In the genomic region with DNA sequence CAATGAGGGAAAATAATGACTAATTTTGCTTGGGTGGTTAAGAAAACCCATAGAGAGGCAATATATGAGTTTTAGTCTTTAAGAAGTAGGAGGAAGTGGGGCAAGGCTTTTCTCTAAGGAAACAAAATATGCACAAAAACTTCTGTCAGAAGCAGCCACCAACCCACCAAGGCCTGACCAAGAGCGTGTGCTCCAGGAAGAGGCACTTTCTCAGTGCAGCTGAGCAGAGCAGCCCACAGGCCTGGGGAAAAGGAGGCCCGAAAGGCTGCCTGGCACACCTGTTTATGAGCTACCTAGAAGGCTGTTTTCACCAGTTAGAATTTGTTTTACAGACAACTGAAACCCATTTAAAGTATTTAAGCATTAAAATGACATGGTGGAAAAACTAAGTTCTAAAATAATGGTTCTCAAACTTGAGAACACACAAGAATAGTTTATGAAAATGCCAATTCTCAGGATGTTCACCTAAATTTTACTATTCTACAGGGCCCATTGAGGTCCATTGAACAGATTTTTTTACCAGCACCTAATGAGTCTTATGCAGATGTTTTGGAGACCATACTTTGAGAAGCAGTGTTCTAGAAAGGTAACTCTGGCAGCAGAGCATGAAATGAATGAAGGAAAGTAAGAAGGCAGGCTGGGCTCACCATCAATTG, we compare ENCODE assay signal across 13 cellular contexts.
A peak's percentile ranks its signal among the peaks of the same experiment; 100 is the strongest.
DNase-seq lines count a peak whose midpoint lies in the region; ATAC-seq lines count a peak whose summit lies in the region.
"Had no signal": no experiment of that assay in that cellular context is flagged by ENCODE, and none has a peak within 500 bp of the region (broad histone marks: within the 10 kb centered on the region; RNA-seq: fewer than 3 reads in every experiment).

No MANE protein-coding gene starts in this region.

- in situ Hi-C loops in GM23248 (cut with MboI), result no loop called here

- no peak overlapping the region for H3K9ac ChIP-seq in GM23248
- H3K9ac ChIP-seq: KMS-11 had no signal

- no peaks in the 10 kb centered on the region for H3K4me1 ChIP-seq in GM23248 (ENCODE audit: insufficient read depth)
- H3K4me1 ChIP-seq: breast epithelium had no signal

- DNase-seq in NOMO-1 treated with dmso at 0.1 percent for 144 hours (lab: John Stamatoyannopoulos, UW; ENCODE audit: unreplicated experiment) (peak; percentile 20), amniotic stem cell (lab: John Stamatoyannopoulos, UW) (no peak), COR-L47 (lab: John Stamatoyannopoulos, UW) (no peak), GM23248 (no peak), NCI-H146 treated with DMSO at 0.1 percent for 48 hours (lab: John Stamatoyannopoulos, UW; ENCODE audit: unreplicated experiment) (no peak)
- DNase-seq: NCI-H69, T-cell had no signal

- H3K9me2 ChIP-seq in GM23248 (ENCODE audit: insufficient read depth), result no peaks in the 10 kb centered on the region

- 73 to 84% methylated on average over 2 of the region's 2 CpGs for WGBS in GM23248 (ENCODE audit: low coverage in 1 of 2, low lambda C conversion rate in 2 of 2, missing lambda C conversion rate in 2 of 2), 2 experiments

- H3K79me2 ChIP-seq in GM23248 (ENCODE audit: insufficient read depth), result no peaks in the 10 kb centered on the region

- no peak overlapping the region for H2AFZ ChIP-seq in GM23248

- H3K27ac ChIP-seq in GM23248, result no peak overlapping the region
- H3K27ac ChIP-seq: breast epithelium, epithelial cell of prostate, KMS-11 had no signal

- ATAC-seq in GM18858 (IDR thresholded peaks at IDR 0.05; ENCODE audit: unreplicated experiment), result peak; percentile 87
- peak; percentile 93 for ATAC-seq in GM21390 (IDR thresholded peaks at IDR 0.05; ENCODE audit: unreplicated experiment)
- ATAC-seq in HG03045 (IDR thresholded peaks at IDR 0.05; ENCODE audit: unreplicated experiment), result peak; percentile 94
- ATAC-seq: T-cell had no signal

- no peaks in the 10 kb centered on the region for H3F3A ChIP-seq in GM23248 (ENCODE audit: insufficient read depth)

- H3K4me2 ChIP-seq in GM23248 (ENCODE audit: unreplicated experiment), result no peak overlapping the region
- H3K4me2 ChIP-seq: KMS-11 had no signal

- H3K4me3 ChIP-seq in GM23248, result no peak overlapping the region
- H3K4me3 ChIP-seq: breast epithelium had no signal

- H3K36me3 ChIP-seq in GM23248 (ENCODE audit: low read depth), result no peaks in the 10 kb centered on the region
- H3K36me3 ChIP-seq: breast epithelium had no signal

- H3K27me3 ChIP-seq in GM23248 (replicated peaks; ENCODE audit: insufficient read depth), result no peaks in the 10 kb centered on the region
- H3K27me3 ChIP-seq: breast epithelium had no signal

- H3K9me3 ChIP-seq in GM23248 (ENCODE audit: low read depth), result no peaks in the 10 kb centered on the region
- H3K9me3 ChIP-seq: breast epithelium had no signal

- H4K20me1 ChIP-seq in GM23248 (ENCODE audit: insufficient read depth), result no peaks in the 10 kb centered on the region
